8 cellular contexts compared by ENCODE assay signal in genomic region chr9:131237931-131238401, GRCh38. TPM values are rescaled to one million over a fixed set of nuclear protein-coding genes. Genes with fewer than 3 reads are reported as not detected.
DNase-seq lines count a peak whose midpoint lies in the region; FAIRE-seq and TF ChIP-seq lines count a peak whose summit lies in the region.

No MANE protein-coding gene starts in this region.

- no peak for TF ChIP-seq CTCF in HFFc6 (IDR thresholded peaks at IDR 0.05)

- H3K36me3 Mint-ChIP-seq in HFFc6 (ENCODE audit: low read depth), result peaks cover 3% of the 10 kb centered on the region
- peaks cover 15% of the 10 kb centered on the region for H3K36me3 Mint-ChIP-seq in activated CD4-positive, alpha-beta memory T cell treated with anti-CD3 and anti-CD28 coated beads for 36 hours

- peak; percentile 95 for FAIRE-seq in GM12891 (lab: Jason Lieb, UNC)

- DNase-seq in GM12891 (ENCODE audit: insufficient read length, low spot score) (peak; percentile 64), HFFc6 (peak; percentile 41), NCI-H2171 treated with DMSO at 0.1 percent for 48 hours (lab: John Stamatoyannopoulos, UW) (peak; percentile 45), mucosa of gallbladder (ENCODE audit: low spot score) (peak; percentile 76), NCI-H128 (lab: John Stamatoyannopoulos, UW; ENCODE audit: unreplicated experiment) (no peak)
- DNase-seq in activated CD4-positive, alpha-beta memory T cell treated with anti-CD3 and anti-CD28 coated beads for 36 hours, result peak; percentile 93
- DNase-seq in effector CD4-positive, alpha-beta T cell, result peak; percentile 72
- DNase-seq in stimulated activated CD8-positive, alpha-beta memory T cell treated with anti-CD3 and anti-CD28 coated beads, Interleukin-4, amount 100 ng/mL, for 4 hours (ENCODE audit: low read depth in 2 of 2, low spot score in 1 of 2), result peak; percentile 58 to 68

- POLR2A ChIA-PET in activated CD4-positive, alpha-beta memory T cell treated with anti-CD3 and anti-CD28 coated beads for 36 hours (lab: Charles Lee), result interaction anchor here (0.6 to 2.5 kb wide), 4 partner anchors 15 to 38 kb away, joined by 3 to 14 read pairs (median 9); partner anchors contain the start of gene FAM78A

- peaks cover 3% of the 10 kb centered on the region for H3K9me3 Mint-ChIP-seq in HFFc6
- peaks cover 2% of the 10 kb centered on the region for H3K9me3 Mint-ChIP-seq in activated CD4-positive, alpha-beta memory T cell treated with anti-CD3 and anti-CD28 coated beads for 36 hours

- H3K27ac Mint-ChIP-seq in HFFc6, result peak overlapping the region; percentile 80
- H3K27ac Mint-ChIP-seq in activated CD4-positive, alpha-beta memory T cell treated with anti-CD3 and anti-CD28 coated beads for 36 hours, result peak overlapping the region; percentile 94

- peak; percentile 86 for TF ChIP-seq POLR2A in GM12891 (IDR thresholded peaks at IDR 0.05; ENCODE audit: low read depth, low read length)

- CTCF ChIA-PET in activated CD4-positive, alpha-beta memory T cell treated with anti-CD3 and anti-CD28 coated beads for 36 hours (lab: Charles Lee), result interaction anchor here (0.7 to 1.2 kb wide), 5 partner anchors 15 to 135 kb away, joined by 3 to 4 read pairs (median 3); partner anchors contain the start of gene FAM78A

- peaks cover 13% of the 10 kb centered on the region for H3K4me1 Mint-ChIP-seq in HFFc6 (ENCODE audit: low read depth)
- H3K4me1 Mint-ChIP-seq in activated CD4-positive, alpha-beta memory T cell treated with anti-CD3 and anti-CD28 coated beads for 36 hours (ENCODE audit: low read depth), result peaks cover 47% of the 10 kb centered on the region

- H3K27me3 Mint-ChIP-seq in HFFc6 (ENCODE audit: insufficient read depth), result peaks cover 2% of the 10 kb centered on the region
- H3K27me3 Mint-ChIP-seq in activated CD4-positive, alpha-beta memory T cell treated with anti-CD3 and anti-CD28 coated beads for 36 hours, result no peaks in the 10 kb centered on the region

- intact Hi-C loops in activated CD4-positive, alpha-beta memory T cell treated with anti-CD3 and anti-CD28 coated beads for 36 hours (cut with micrococcal nuclease), result loop anchor here (1.0 to 5.0 kb wide), 5 partner anchors 14 to 99 kb away; no protein-coding TSS in a partner anchor

- H3K4me3 Mint-ChIP-seq in HFFc6, result no peak overlapping the region
- H3K4me3 Mint-ChIP-seq in activated CD4-positive, alpha-beta memory T cell treated with anti-CD3 and anti-CD28 coated beads for 36 hours, result peak overlapping the region; percentile 59

TF ChIP-seq in GM12891, 5 proteins besides CTCF, POLR2A, EP300 and RAD21:
- TF ChIP-seq SPI1 (IDR thresholded peaks at IDR 0.05; ENCODE audit: low read depth, low read length), result peak; percentile 15; the same call in 1 of the 2 replicates
- TF ChIP-seq POU2F2 (IDR thresholded peaks at IDR 0.05; ENCODE audit: low read depth, low read length), result peak; percentile 57; the same call in 1 of the 2 replicates
- peak; percentile 84 for TF ChIP-seq TAF1 (IDR thresholded peaks at IDR 0.05; ENCODE audit: low read depth, low read length)
- TF ChIP-seq POLR2AphosphoS5 (IDR thresholded peaks at IDR 0.05; ENCODE audit: low read depth, low read length), result peak; percentile 80
- TF ChIP-seq PAX5 (IDR thresholded peaks at IDR 0.05; ENCODE audit: insufficient read depth, low read length, severe bottlenecking), result no peak
TF ChIP-seq in GM12891: peak in this region for 4.

RNA-seq across cellular contexts. Expression of gene FAM78A, which starts 38.3 kb away (rescaled TPM):
- polyA plus RNA-seq in GM12891 (2012; ENCODE audit: low read depth, missing spikeins), result 11.3 TPM
- total RNA-seq in HFFc6 (2021; fragmentation: NEBNext Ultra II Directional; extraction: Animal tissue kit (Norgen Biotek cat#: 25700)), result under 1 TPM; 0.11 to 0.83 (median 0.34) TPM
- total RNA-seq in activated CD4-positive, alpha-beta memory T cell treated with anti-CD3 and anti-CD28 coated beads for 36 hours, result 10 to 100 TPM; 34.0 to 36.2 TPM
- 7.5 TPM for total RNA-seq in mucosa of gallbladder

RNA-seq across cellular contexts. Expression of gene PLPP7, which starts 51.6 kb away (rescaled TPM):
- polyA plus RNA-seq in GM12891 (2012; ENCODE audit: low read depth, missing spikeins), result 0.19 TPM
- 10 to 100 TPM in 1 of 6 experiments, 1 to 10 TPM in 5; 1.2 to 10.2 (median 1.9) TPM for total RNA-seq in HFFc6 (2021; fragmentation: NEBNext Ultra II Directional; extraction: Animal tissue kit (Norgen Biotek cat#: 25700))
- not detected for total RNA-seq in activated CD4-positive, alpha-beta memory T cell treated with anti-CD3 and anti-CD28 coated beads for 36 hours
- 7.2 TPM for total RNA-seq in mucosa of gallbladder
